In the genomic region with DNA sequence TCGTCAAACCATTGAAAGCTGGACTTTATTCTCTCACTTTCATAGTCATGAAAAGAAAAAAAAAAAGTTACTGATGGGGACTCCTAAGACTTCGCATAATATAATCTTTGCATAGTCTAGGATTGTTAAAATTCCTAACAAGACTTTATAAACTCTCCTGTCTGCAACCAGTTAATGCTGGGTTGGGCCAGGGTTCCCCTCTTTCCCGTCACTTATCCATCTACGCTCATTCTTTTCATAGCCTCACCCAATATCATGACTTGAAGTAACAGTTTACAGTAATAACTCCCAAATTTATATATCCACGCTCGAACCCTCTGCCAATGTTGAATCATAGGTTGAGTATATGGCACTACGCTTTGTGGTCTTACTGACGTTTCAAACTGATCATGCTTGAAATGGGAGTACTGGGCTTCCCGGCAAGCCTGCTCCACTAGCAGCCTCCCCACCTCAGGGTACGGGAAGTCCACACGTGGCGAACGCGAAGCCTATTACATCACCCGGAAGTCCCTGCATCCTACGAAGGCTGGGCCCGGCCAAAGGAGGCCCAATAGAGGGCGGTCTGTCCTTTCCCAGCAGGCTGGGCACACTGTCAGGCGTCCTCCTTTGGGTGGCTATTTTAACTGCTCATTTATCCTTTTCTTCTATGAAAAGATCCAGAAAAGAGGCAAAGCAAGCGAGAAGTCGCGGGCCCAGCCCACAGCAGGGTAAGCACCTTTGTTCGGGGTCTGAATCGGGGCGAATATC, we compare ENCODE assay signal across 8 cellular contexts. TPM values are rescaled to one million over a fixed set of nuclear protein-coding genes. Genes with fewer than 3 reads are reported as not detected.
DNase-seq lines count a peak whose midpoint lies in the region; ATAC-seq, FAIRE-seq and TF ChIP-seq lines count a peak whose summit lies in the region.

No MANE protein-coding gene starts in this region.

- H3K4me1 ChIP-seq in right atrium auricular region (peaks cover 0 to 37% of the 10 kb centered on the region in 2 donors), prostate gland (replicated peaks) (peaks cover 5% of the 10 kb centered on the region)

- H3K9me3 ChIP-seq in right atrium auricular region, result no peaks in the 10 kb centered on the region
- H3K9me3 ChIP-seq in prostate gland, result no peaks in the 10 kb centered on the region

- intact Hi-C loops in prostate gland (cut with DNase I), result loop anchor here (1.0 kb wide), 1 partner anchor 39 kb away; a partner anchor contains a TSS

- H3K27ac ChIP-seq in right atrium auricular region (peak overlapping the region; percentile 99 to 100), prostate gland (peak overlapping the region; percentile 98 to 99)

- peak; percentile 21; the same call in 1 of the 2 replicates for TF ChIP-seq CTCF in GM12875 (IDR thresholded peaks at IDR 0.05; ENCODE audit: borderline replicate concordance, insufficient read depth, low read depth, low read length)
- TF ChIP-seq CTCF in right atrium auricular region (IDR thresholded peaks at IDR 0.05), result peak; percentile 13 to 67
- TF ChIP-seq CTCF in prostate gland (IDR thresholded peaks at IDR 0.05), result peak in 2 of 4 experiments; percentile 9 to 34

- TF ChIP-seq POLR2A in prostate gland (IDR thresholded peaks at IDR 0.05), result peak; percentile 40

- peak; percentile 79 for ATAC-seq in HG02642 (IDR thresholded peaks at IDR 0.05; ENCODE audit: poor library complexity, unreplicated experiment)

- DNase-seq in NCI-H1105 (lab: John Stamatoyannopoulos, UW), result peak; percentile 94
- DNase-seq in SKM-1 treated with dmso at 0.1 percent for 144 hours (lab: John Stamatoyannopoulos, UW; ENCODE audit: unreplicated experiment), result peak; percentile 60
- peak; percentile 93 for DNase-seq in amniotic stem cell (lab: John Stamatoyannopoulos, UW)
- peak; percentile 96 for DNase-seq in right atrium auricular region (ENCODE audit: low spot score)
- DNase-seq in prostate gland (ENCODE audit: low spot score), result peak; percentile 88
- peak; percentile 92 for DNase-seq in urothelium cell line (ENCODE audit: low spot score)

- H3K36me3 ChIP-seq in right atrium auricular region, result peaks cover 8% of the 10 kb centered on the region
- no peaks in the 10 kb centered on the region for H3K36me3 ChIP-seq in prostate gland

- H3K4me3 ChIP-seq in GM12875 (ENCODE audit: low read depth, low read length), result peak overlapping the region; percentile 70
- H3K4me3 ChIP-seq in right atrium auricular region, result peak overlapping the region; percentile 96 to 99
- peak overlapping the region; percentile 70 to 99 for H3K4me3 ChIP-seq in prostate gland

- H3K27me3 ChIP-seq in right atrium auricular region (no peaks in the 10 kb centered on the region), prostate gland (replicated peaks; ENCODE audit: insufficient read depth) (no peaks in the 10 kb centered on the region)

- FAIRE-seq in urothelium cell line (lab: Jason Lieb, UNC), result peak; percentile 23

- WGBS in prostate gland, result 5% methylated on average over 25 of the region's 25 CpGs

RNA-seq across cellular contexts. Expression of a gene that starts 0.7 kb away (rescaled TPM):
- total RNA-seq in right atrium auricular region (10 to 100 TPM; 34.7 to 38.3 TPM), prostate gland (10 to 100 TPM; 56.3 to 68.4 TPM)

RNA-seq across cellular contexts. Expression of a gene that starts 39.2 kb away (rescaled TPM):
- total RNA-seq in right atrium auricular region, result 10 to 100 TPM; 11.6 to 12.2 TPM
- total RNA-seq in prostate gland, result 10 to 100 TPM; 16.4 to 21.1 TPM

RNA-seq across cellular contexts. Expression of a gene that starts 40.7 kb away (rescaled TPM):
- total RNA-seq in right atrium auricular region, result 1 to 10 TPM; 6.0 to 7.8 TPM
- 10 to 100 TPM; 10.8 to 15.3 TPM for total RNA-seq in prostate gland

RNA-seq across cellular contexts. Expression of a gene that starts 48.8 kb away (rescaled TPM):
- total RNA-seq in right atrium auricular region (under 1 TPM; 0.41 to 0.71 TPM), prostate gland (10 to 100 TPM in 1 of 2 donors, 1 to 10 TPM in 1; 2.0 to 11.0 TPM)

Comparison
In these comparisons a context has a peak if more than half of its experiments do, and no peak if none do; other contexts are left out.
1. Peak in every context shown above with its lines: DNase-seq, ATAC-seq, H3K4me3 ChIP-seq and H3K27ac ChIP-seq.